In genomic region chr15:39323157-39323556, GRCh38 we compare ENCODE assay signal across 23 cellular contexts.
DNase-seq lines count a peak whose midpoint lies in the region; ATAC-seq, FAIRE-seq and TF ChIP-seq lines count a peak whose summit lies in the region.
"Had no signal": no experiment of that assay in that cellular context is flagged by ENCODE, and none has a peak within 500 bp of the region (broad histone marks: within the 10 kb centered on the region; RNA-seq: fewer than 3 reads in every experiment).

No MANE protein-coding gene starts in this region.

- peak overlapping the region; percentile 17; the same call in 1 of the 2 replicates for H4K91ac ChIP-seq in IMR-90 (ENCODE audit: insufficient read depth, low read depth, low read length)

- no peaks in the 10 kb centered on the region for H3K79me1 ChIP-seq in IMR-90 (ENCODE audit: low read depth in 1 of 2, low read length in 2 of 2)

- H3K4me1 ChIP-seq in IMR-90 (ENCODE audit: control insufficient read depth, insufficient read depth, low read length), result peaks cover 3% of the 10 kb centered on the region
- H3K4me1 ChIP-seq in osteoblast (ENCODE audit: insufficient read depth, low read length), result peaks cover 7% of the 10 kb centered on the region
- no peaks in the 10 kb centered on the region for H3K4me1 ChIP-seq in SJCRH30
- no peaks in the 10 kb centered on the region for H3K4me1 ChIP-seq in uterus
- H3K4me1 ChIP-seq: BE2C, BLaER1, Caco-2 had no signal

- no peak overlapping the region for H3K4me3 ChIP-seq in IMR-90 (ENCODE audit: insufficient read depth, low read depth, low read length)
- no peak overlapping the region for H3K4me3 ChIP-seq in osteoblast (ENCODE audit: insufficient read depth, low read length)
- no peak overlapping the region for H3K4me3 ChIP-seq in SJCRH30
- no peak overlapping the region for H3K4me3 ChIP-seq in uterus
- H3K4me3 ChIP-seq: BLaER1, GM12878 had no signal

- TF ChIP-seq CTCF in IMR-90 (conservative IDR thresholded peaks at IDR 0.05; ENCODE audit: low read depth, low read length), result no peak
- no peak for TF ChIP-seq CTCF in osteoblast (IDR thresholded peaks at IDR 0.05; ENCODE audit: extremely low read depth, low read depth, low read length)
- TF ChIP-seq CTCF in uterus (IDR thresholded peaks at IDR 0.05), result no peak

- no peak overlapping the region; a peak in 1 of 4 replicates for H4K8ac ChIP-seq in IMR-90 (ENCODE audit: low read depth in 2 of 2, low read length in 2 of 2)

- H2BK5ac ChIP-seq in IMR-90 (ENCODE audit: low read depth, low read length, poor library complexity, severe bottlenecking), result peak overlapping the region; percentile 44

- no peak overlapping the region for H3K23ac ChIP-seq in IMR-90 (ENCODE audit: low read depth, low read length)

- H3K27ac ChIP-seq in IMR-90 (ENCODE audit: insufficient read depth, low read length), result no peak overlapping the region
- H3K27ac ChIP-seq in osteoblast (ENCODE audit: low read depth, low read length), result peak overlapping the region; percentile 16
- H3K27ac ChIP-seq in SJCRH30, result no peak overlapping the region
- no peak overlapping the region for H3K27ac ChIP-seq in uterus
- H3K27ac ChIP-seq: 22Rv1, BLaER1 had no signal

- intact Hi-C loops in IMR-90 (cut with micrococcal nuclease) (no loop called here), uterus (cut with DNase I; ENCODE audit: low total_unique reads) (no loop called here)

- H2BK15ac ChIP-seq in IMR-90 (ENCODE audit: low read depth, low read length), result peak overlapping the region; percentile 74; the same call in 1 of the 3 replicates

- TF ChIP-seq RAD21 in IMR-90 (IDR thresholded peaks at IDR 0.05; ENCODE audit: low read length), result no peak

- no peak overlapping the region for H2AK9ac ChIP-seq in IMR-90 (replicated peaks; ENCODE audit: low read depth, low read length, poor library complexity)

- H3K9me3 Mint-ChIP-seq in activated naive CD4-positive, alpha-beta T cell treated with anti-CD3 and anti-CD28 coated beads, Interleukin-2, amount 50 U/mL, for 72 hours, result peaks cover 0 to 6% of the 10 kb centered on the region in 2 donors

- ATAC-seq in IMR-90 (ENCODE audit: low read depth), result no peak
- ATAC-seq in GM21825 (IDR thresholded peaks at IDR 0.05; ENCODE audit: unreplicated experiment), result no peak
- ATAC-seq in activated naive CD4-positive, alpha-beta T cell treated with anti-CD3 and anti-CD28 coated beads, Interleukin-2, amount 50 U/mL, for 72 hours, result no peak
- ATAC-seq: GM12878 had no signal

- no peaks in the 10 kb centered on the region for H3K36me3 Mint-ChIP-seq in activated naive CD4-positive, alpha-beta T cell treated with anti-CD3 and anti-CD28 coated beads, Interleukin-2, amount 50 U/mL, for 72 hours
- H3K36me3 Mint-ChIP-seq: CD4-positive, alpha-beta memory T cell; CD4-positive, CD25-positive, alpha-beta regulatory T cell had no signal

- peak overlapping the region; percentile 86; the same call in 1 of the 2 replicates for H3K18ac ChIP-seq in IMR-90 (ENCODE audit: low read depth, low read length)

- H3K56ac ChIP-seq in IMR-90 (ENCODE audit: extremely low read depth, insufficient read depth, low read length), result no peak overlapping the region

- in situ Hi-C loops in IMR-90 (cut with MboI; ENCODE audit: low sequenced_read_pairs), result loop anchor here (25.0 kb wide), 1 partner anchor 611 kb away; no protein-coding TSS in a partner anchor

- H3K27me3 ChIP-seq in IMR-90 (ENCODE audit: control insufficient read depth, insufficient read depth, low read length) (no peaks in the 10 kb centered on the region), osteoblast (ENCODE audit: insufficient read depth, low read length) (no peaks in the 10 kb centered on the region), SJCRH30 (0 out of 2 replicates have a peak, but pooled peaks cover 3% of the 10 kb centered on the region), uterus (no peaks in the 10 kb centered on the region)
- H3K27me3 ChIP-seq: BE2C, BLaER1 had no signal

- H3K79me2 ChIP-seq in osteoblast (ENCODE audit: insufficient read depth, low read length), result no peaks in the 10 kb centered on the region

- peaks cover 10% of the 10 kb centered on the region for H3K9me3 ChIP-seq in IMR-90 (ENCODE audit: control insufficient read depth, insufficient read depth, low read length)
- H3K9me3 ChIP-seq in osteoblast (ENCODE audit: low read depth, low read length), result no peaks in the 10 kb centered on the region
- 0 out of 2 replicates have a peak, but pooled peaks cover 2% of the 10 kb centered on the region for H3K9me3 ChIP-seq in SJCRH30 (replicated peaks)
- H3K9me3 ChIP-seq in uterus, result no peaks in the 10 kb centered on the region
- H3K9me3 ChIP-seq: BE2C, Caco-2 had no signal

- H3K4ac ChIP-seq in IMR-90 (ENCODE audit: low read depth, low read length), result peak overlapping the region; percentile 42; the same call in 1 of the 2 replicates

- no peaks in the 10 kb centered on the region for H3K9me1 ChIP-seq in IMR-90 (ENCODE audit: insufficient read depth, low read length)

- FAIRE-seq in A204.1 (lab: Jason Lieb, UNC) (peak; percentile 44), frontal cortex (lab: Jason Lieb, UNC) (peak; percentile 44)
- FAIRE-seq: D721Med, GM12878, GM12892, GM19239 had no signal

- peak overlapping the region; percentile 76; the same call in 1 of the 2 replicates for H4K5ac ChIP-seq in IMR-90 (ENCODE audit: low read depth, low read length)

- no peak overlapping the region for H2AK5ac ChIP-seq in IMR-90 (ENCODE audit: low read depth, low read length)

- POLR2A ChIA-PET in IMR-90 (lab: Charles Lee; ENCODE audit: unreplicated experiment), result no interaction called here

- H3K27ac Mint-ChIP-seq in activated naive CD4-positive, alpha-beta T cell treated with anti-CD3 and anti-CD28 coated beads, Interleukin-2, amount 50 U/mL, for 72 hours, result no peak overlapping the region
- H3K27ac Mint-ChIP-seq: CD4-positive, alpha-beta memory T cell; CD4-positive, CD25-positive, alpha-beta regulatory T cell had no signal

- H3K4me2 ChIP-seq in IMR-90 (ENCODE audit: low read depth, low read length) (no peak overlapping the region), osteoblast (ENCODE audit: insufficient read depth, low read length) (no peak overlapping the region)
- H3K4me2 ChIP-seq: BLaER1 had no signal

- H4K20me1 ChIP-seq in IMR-90 (ENCODE audit: insufficient read depth, low read length) (no peaks in the 10 kb centered on the region), osteoblast (ENCODE audit: insufficient read depth, low read length) (no peaks in the 10 kb centered on the region)
- H4K20me1 ChIP-seq: BLaER1 had no signal

- CTCF ChIA-PET in IMR-90 (lab: Yijun Ruan, JAX), result no interaction called here

- no peak overlapping the region for H3K9ac ChIP-seq in IMR-90 (ENCODE audit: low read depth, low read length)
- H3K9ac ChIP-seq: BLaER1 had no signal

- H3K14ac ChIP-seq in IMR-90 (replicated peaks; ENCODE audit: low read depth, low read length), result 0 out of 2 replicates have a peak overlapping the region, but pooled peaks have one; percentile 22

- TF ChIP-seq POLR2A in IMR-90 (IDR thresholded peaks at IDR 0.05; ENCODE audit: low read depth, low read length) (no peak), uterus (IDR thresholded peaks at IDR 0.05) (no peak)

- no peaks in the 10 kb centered on the region for H3K36me3 ChIP-seq in IMR-90 (ENCODE audit: control insufficient read depth, insufficient read depth, low read length)
- no peaks in the 10 kb centered on the region for H3K36me3 ChIP-seq in osteoblast (ENCODE audit: insufficient read depth, low read length)
- H3K36me3 ChIP-seq in SJCRH30, result no peaks in the 10 kb centered on the region; the same call in 1 of the 2 replicates
- no peaks in the 10 kb centered on the region for H3K36me3 ChIP-seq in uterus
- H3K36me3 ChIP-seq: BE2C, BLaER1 had no signal

- dilution Hi-C loops in IMR-90 (cut with HindIII; ENCODE audit: low sequenced_read_pairs, unreplicated experiment), result no loop called here

- DNase-seq in IMR-90 (no peak), frontal cortex (ENCODE audit: low spot score in 2 of 2) (no peak), osteoblast (ENCODE audit: insufficient read length, low spot score, missing footprints) (no peak), SJCRH30 (no peak), uterus (no peak)
- no peak for DNase-seq in activated naive CD4-positive, alpha-beta T cell treated with anti-CD3 and anti-CD28 coated beads, Interleukin-2, amount 50 U/mL, for 72 hours (ENCODE audit: low spot score in 2 of 2)
- DNase-seq: ACHN; BE2C; C1 segment of cervical spinal cord; Caco-2; Calu3; CD4-positive, alpha-beta memory T cell; CD4-positive, CD25-positive, alpha-beta regulatory T cell; DMS79 treated with DMSO at 0.1 percent for 48 hours; GDM1 had no signal

- no peak overlapping the region for H2AFZ ChIP-seq in IMR-90 (replicated peaks; ENCODE audit: low read length, poor library complexity)
- H2AFZ ChIP-seq in osteoblast (ENCODE audit: low read length), result no peak overlapping the region

- BruUV-seq in IMR-90 (replicated peaks; lab: Mats Ljungman, UMichigan), result no TSS peak

- H2BK20ac ChIP-seq in IMR-90 (ENCODE audit: low read depth, low read length), result peak overlapping the region; percentile 60; the same call in 1 of the 2 replicates

- peak overlapping the region; percentile 54; the same call in 1 of the 2 replicates for H2BK120ac ChIP-seq in IMR-90 (ENCODE audit: low read depth, low read length)

TF ChIP-seq in IMR-90, 13 proteins besides CTCF, POLR2A, EP300 and RAD21 (continues in another document):
- TF ChIP-seq MXI1 (IDR thresholded peaks at IDR 0.05; ENCODE audit: borderline replicate concordance, low read depth, low read length) (no peak), CHD1 (IDR thresholded peaks at IDR 0.05; ENCODE audit: low read depth, low read length) (no peak), SMC3 (IDR thresholded peaks at IDR 0.05; ENCODE audit: low read depth, low read length) (no peak), MAFK (IDR thresholded peaks at IDR 0.05; ENCODE audit: low read depth, low read length) (no peak), RFX5 (IDR thresholded peaks at IDR 0.05; ENCODE audit: low read depth, low read length) (no peak), RCOR1 (IDR thresholded peaks at IDR 0.05; ENCODE audit: insufficient replicate concordance, low read length) (no peak), NFE2L2 (IDR thresholded peaks at IDR 0.05; ENCODE audit: low read depth, low read length) (no peak), ELK1 (IDR thresholded peaks at IDR 0.05; ENCODE audit: borderline replicate concordance, low read depth, low read length) (no peak), FOS (IDR thresholded peaks at IDR 0.05; ENCODE audit: low read depth, low read length) (no peak), MAZ (IDR thresholded peaks at IDR 0.05; ENCODE audit: borderline replicate concordance, low read depth, low read length) (no peak), BHLHE40 (IDR thresholded peaks at IDR 0.05; ENCODE audit: low read depth, low read length) (no peak)
